Comparison of ENCODE assay signal across 8 cellular contexts in the genomic region with DNA sequence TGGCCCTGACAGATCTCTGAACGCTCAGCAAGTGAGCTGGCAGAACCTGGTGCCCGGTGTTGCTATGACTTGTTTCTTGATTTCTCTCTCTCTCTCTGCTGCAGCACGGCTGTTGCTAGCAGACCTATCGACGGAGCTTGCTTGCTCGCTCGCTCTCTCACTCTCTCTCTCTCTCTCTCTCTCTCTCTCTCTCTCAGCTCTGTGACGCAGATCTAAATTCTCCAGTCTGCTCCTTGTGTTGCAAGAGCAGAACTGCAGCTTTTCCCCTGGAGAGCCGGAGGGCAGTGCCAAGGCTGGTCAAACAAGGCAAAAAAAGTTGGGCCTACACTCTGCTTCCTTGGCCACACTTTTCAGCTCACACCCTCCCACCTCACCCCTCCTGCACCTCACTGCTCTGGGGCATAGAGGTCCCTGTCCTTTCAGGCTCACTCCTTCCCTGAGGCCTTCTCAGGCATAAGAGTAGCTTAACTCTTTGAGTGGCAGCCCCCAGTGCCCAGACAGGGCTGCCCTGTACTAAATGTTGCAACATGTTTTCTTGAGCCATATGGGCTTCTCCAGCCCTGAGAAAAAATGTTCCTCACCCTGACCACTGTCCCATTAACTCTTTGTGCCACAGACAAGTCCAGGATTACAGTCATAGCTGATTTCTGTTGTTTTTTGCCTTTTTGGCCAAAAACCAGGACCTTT.
A peak's percentile ranks its signal among the peaks of the same experiment; 100 is the strongest.
DNase-seq lines count a peak whose midpoint lies in the region; ATAC-seq, FAIRE-seq and TF ChIP-seq lines count a peak whose summit lies in the region.

No MANE protein-coding gene starts in this region.

- dilution Hi-C loops in mammary epithelial cell (cut with HindIII; ENCODE audit: low sequenced_read_pairs), result loop anchor here (5.0 kb wide), 1 partner anchor 48 kb away; no protein-coding TSS in a partner anchor

- peak overlapping the region; percentile 99 for H3K4me3 Mint-ChIP-seq in activated B cell treated with CpG ODN at 0.5 μM for 24 hours

- H3K4me2 ChIP-seq in mammary epithelial cell (ENCODE audit: insufficient read depth, low read depth, low read length) (peak overlapping the region; percentile 25), smooth muscle cell (peak overlapping the region; percentile 21)

- in situ Hi-C loops in mammary epithelial cell (cut with MboI; ENCODE audit: low sequenced_read_pairs in 2 of 2), result loop anchor here in 1 of 2 donors (10.0 kb wide), 1 partner anchor 141 kb away; no protein-coding TSS in a partner anchor

- peak; percentile 14 for ATAC-seq in GM19043 (IDR thresholded peaks at IDR 0.05; ENCODE audit: low read depth, unreplicated experiment)
- ATAC-seq in activated B cell treated with CpG ODN at 0.5 μM for 24 hours (ENCODE audit: low read depth), result peak; percentile 40
- ATAC-seq in GM19467 (IDR thresholded peaks at IDR 0.05; ENCODE audit: unreplicated experiment), result no peak

- H2AFZ ChIP-seq in mammary epithelial cell (ENCODE audit: low read depth, low read length), result peak overlapping the region; percentile 51
- H2AFZ ChIP-seq in smooth muscle cell (ENCODE audit: low read depth), result no peak overlapping the region

- no peaks in the 10 kb centered on the region for H4K20me1 ChIP-seq in mammary epithelial cell (ENCODE audit: insufficient read depth, low read length)
- H4K20me1 ChIP-seq in smooth muscle cell (ENCODE audit: low read depth), result no peaks in the 10 kb centered on the region

- peak overlapping the region; percentile 93 for H3K27ac Mint-ChIP-seq in activated B cell treated with CpG ODN at 0.5 μM for 24 hours

- H3K9ac ChIP-seq in mammary epithelial cell (ENCODE audit: insufficient read depth, low read length), result peak overlapping the region; percentile 36
- H3K9ac ChIP-seq in smooth muscle cell (ENCODE audit: low read depth), result no peak overlapping the region

- POLR2A ChIA-PET in activated B cell treated with CpG ODN at 0.5 μM for 24 hours (lab: Charles Lee), result interaction anchor here (0.6 to 13.1 kb wide), 16 partner anchors 8 to 1144 kb away, joined by 3 to 547 read pairs (median 4); partner anchors contain the start of gene CD46

- H3K9me3 ChIP-seq in mammary epithelial cell (replicated peaks; ENCODE audit: insufficient read depth, low read length), result no peaks in the 10 kb centered on the region
- no peaks in the 10 kb centered on the region for H3K9me3 ChIP-seq in smooth muscle cell (replicated peaks; ENCODE audit: low read depth)

- peaks cover 96% of the 10 kb centered on the region for H3K4me1 Mint-ChIP-seq in activated B cell treated with CpG ODN at 0.5 μM for 24 hours

- 4% methylated on average over 5 of the region's 9 CpGs for WGBS in mammary epithelial cell (ENCODE audit: low coverage, missing lambda C conversion rate)
- 37% methylated on average over 9 of the region's 9 CpGs for WGBS in smooth muscle cell (ENCODE audit: low lambda C conversion rate)

- CTCF ChIA-PET in activated B cell treated with CpG ODN at 0.5 μM for 24 hours (lab: Charles Lee), result interaction anchor here (1.0 to 15.6 kb wide), 7 partner anchors 10 to 61 kb away, joined by 3 to 397 read pairs (median 6); no protein-coding TSS in a partner anchor
- CTCF ChIA-PET in mammary epithelial cell (lab: Charles Lee; ENCODE audit: low non-redundant PET), result interaction anchor here (0.6 to 1.4 kb wide), 2 partner anchors 27 to 173 kb away, joined by 8 to 29 read pairs; no protein-coding TSS in a partner anchor

- intact Hi-C loops in activated B cell treated with CpG ODN at 0.5 μM for 24 hours (cut with micrococcal nuclease) (loop anchor here (1.0 to 10.0 kb wide), 6 partner anchors 17 to 899 kb away; partner anchors contain the start of genes CD46, CD55 and FCMR), mammary epithelial cell (cut with micrococcal nuclease) (no loop called here)

- H3K4me1 ChIP-seq in mammary epithelial cell (ENCODE audit: insufficient read depth, low read length), result peaks cover 22% of the 10 kb centered on the region
- H3K4me1 ChIP-seq in smooth muscle cell (ENCODE audit: low read depth), result peaks cover 6% of the 10 kb centered on the region

- no TSS peak for BruUV-seq in mammary epithelial cell (replicated peaks; lab: Mats Ljungman, UMichigan)

- H3K27me3 ChIP-seq in mammary epithelial cell (ENCODE audit: insufficient read depth, low read length), result no peaks in the 10 kb centered on the region
- H3K27me3 ChIP-seq in smooth muscle cell (ENCODE audit: low read depth), result no peaks in the 10 kb centered on the region

- H3K79me2 ChIP-seq in mammary epithelial cell (ENCODE audit: insufficient read depth, low read length), result peaks cover 90% of the 10 kb centered on the region
- no peaks in the 10 kb centered on the region for H3K79me2 ChIP-seq in smooth muscle cell (ENCODE audit: low read depth)

- peak; percentile 95 for DNase-seq in Ammon's horn (ENCODE audit: low spot score)
- peak; percentile 80 for DNase-seq in HuH-7 (ENCODE audit: low spot score)
- peak; percentile 57 for DNase-seq in activated B cell treated with CpG ODN at 0.5 μM for 24 hours
- DNase-seq in mammary epithelial cell, result peak; percentile 94
- DNase-seq in smooth muscle cell (lab: John Stamatoyannopoulos, UW; ENCODE audit: unreplicated experiment), result peak; percentile 13

- H3K4me3 ChIP-seq in mammary epithelial cell (replicated peaks in 1 of 3; ENCODE audit: insufficient read depth in 1 of 3, low read depth in 2 of 3, low read length in 3 of 3) (no peak overlapping the region), smooth muscle cell (no peak overlapping the region)

- H3K36me3 Mint-ChIP-seq in activated B cell treated with CpG ODN at 0.5 μM for 24 hours (ENCODE audit: low read depth), result peaks cover 45% of the 10 kb centered on the region

- H3K27me3 Mint-ChIP-seq in activated B cell treated with CpG ODN at 0.5 μM for 24 hours, result peaks cover 2% of the 10 kb centered on the region

- H3F3A ChIP-seq in smooth muscle cell (ENCODE audit: low read depth), result peaks cover 4% of the 10 kb centered on the region

- no peaks in the 10 kb centered on the region for H3K9me3 Mint-ChIP-seq in activated B cell treated with CpG ODN at 0.5 μM for 24 hours

- peak; percentile 76 for FAIRE-seq in islet of Langerhans (lab: Jason Lieb, UNC)

- H3K36me3 ChIP-seq in mammary epithelial cell (ENCODE audit: insufficient read depth, low read length) (peaks cover 5% of the 10 kb centered on the region), smooth muscle cell (ENCODE audit: low read depth) (no peaks in the 10 kb centered on the region)

- TF ChIP-seq CTCF in activated B cell treated with CpG ODN at 0.5 μM for 24 hours (IDR thresholded peaks at IDR 0.05) (no peak), mammary epithelial cell (conservative IDR thresholded peaks at IDR 0.05 in 1 of 2, IDR thresholded peaks at IDR 0.05 in 1 of 2; ENCODE audit: extremely low read depth in 1 of 2, insufficient read depth in 1 of 2, low read depth in 1 of 2, low read length in 2 of 2) (peak; percentile 37 to 70), smooth muscle cell (IDR thresholded peaks at IDR 0.05; ENCODE audit: borderline replicate concordance, insufficient read depth, poor library complexity, severe bottlenecking) (peak; percentile 47)

- H3K27ac ChIP-seq in mammary epithelial cell (ENCODE audit: insufficient read depth, low read depth, low read length), result peak overlapping the region; percentile 90
- H3K27ac ChIP-seq in smooth muscle cell (ENCODE audit: low read depth), result peak overlapping the region; percentile 40

Comparison
In these comparisons a context has a peak if more than half of its experiments do, and no peak if none do; other contexts are left out.
1. DNase-seq: peak in every context shown above with its lines; median percentile 95 in Ammon's horn; 94 in mammary epithelial cell; 80 in HuH-7; 57 in activated B cell treated with CpG ODN at 0.5 μM for 24 hours; 13 in smooth muscle cell.